ENCODE assay signal across 20 cellular contexts in genomic region chr12:86826051-86826450, GRCh38.
"Had no signal": no experiment of that assay in that cellular context is flagged by ENCODE, and none has a peak within 500 bp of the region (broad histone marks: within the 10 kb centered on the region; RNA-seq: fewer than 3 reads in every experiment).

No MANE protein-coding gene starts in this region.

- H3K79me2 ChIP-seq: hepatocyte had no signal

- H3K27ac ChIP-seq: dorsolateral prefrontal cortex, hepatocyte, sigmoid colon, suprapubic skin, thyroid gland had no signal

- H3K36me3 Mint-ChIP-seq: naive B cell; stimulated activated effector memory CD8-positive, alpha-beta T cell treated with anti-CD3 and anti-CD28 coated beads, Interleukin-12 subunit alpha, Interleukin-12 subunit beta, amount 100 ng/mL, for 72 hours; type B pancreatic cell had no signal

- ATAC-seq: left colon; stimulated activated effector memory CD8-positive, alpha-beta T cell treated with anti-CD3 and anti-CD28 coated beads, Interleukin-12 subunit alpha, Interleukin-12 subunit beta, amount 100 ng/mL, for 72 hours; stimulated activated naive CD8-positive, alpha-beta T cell treated with anti-CD3 and anti-CD28 coated beads, Interleukin-15, Interleukin-2, amounts not matched to agents 100 U/mL and 50 U/mL, for 24 hours had no signal

- H3K27ac Mint-ChIP-seq: naive B cell; nephron; stimulated activated effector memory CD8-positive, alpha-beta T cell treated with anti-CD3 and anti-CD28 coated beads, Interleukin-12 subunit alpha, Interleukin-12 subunit beta, amount 100 ng/mL, for 72 hours; type B pancreatic cell had no signal

- H3K4me3 Mint-ChIP-seq: naive B cell; nephron; stimulated activated effector memory CD8-positive, alpha-beta T cell treated with anti-CD3 and anti-CD28 coated beads, Interleukin-12 subunit alpha, Interleukin-12 subunit beta, amount 100 ng/mL, for 72 hours; type B pancreatic cell had no signal

- H3K27me3 ChIP-seq: dorsolateral prefrontal cortex, hepatocyte, sigmoid colon, suprapubic skin, thyroid gland had no signal

- H3K9me3 Mint-ChIP-seq: nephron, type B pancreatic cell had no signal

- DNase-seq: cortex of kidney; dorsolateral prefrontal cortex; effector CD8-positive, alpha-beta T cell; foreskin melanocyte; head of caudate nucleus; left colon; mesendoderm; naive B cell; posterior cingulate gyrus; sigmoid colon; small intestine; stimulated activated CD4-positive, alpha-beta T cell treated with anti-CD3 and anti-CD28 coated beads, Interleukin-2, amount 100 ng/mL, for 48 hours; stimulated activated CD8-positive, alpha-beta memory T cell treated with anti-CD3 and anti-CD28 coated beads, Interleukin-4, amount 100 ng/mL, for 48 hours; stimulated activated naive CD8-positive, alpha-beta T cell treated with anti-CD3 and anti-CD28 coated beads, Interleukin-15, Interleukin-2, amounts not matched to agents 100 U/mL and 50 U/mL, for 24 hours; thyroid gland had no signal

- H3K4me2 ChIP-seq: hepatocyte had no signal

- H3K4me1 ChIP-seq: sigmoid colon, suprapubic skin, thyroid gland had no signal

- H2AFZ ChIP-seq: hepatocyte had no signal

- H3K4me1 Mint-ChIP-seq: naive B cell; nephron; stimulated activated effector memory CD8-positive, alpha-beta T cell treated with anti-CD3 and anti-CD28 coated beads, Interleukin-12 subunit alpha, Interleukin-12 subunit beta, amount 100 ng/mL, for 72 hours had no signal

- H3K36me3 ChIP-seq: sigmoid colon, suprapubic skin, thyroid gland had no signal

- H3K4me3 ChIP-seq: dorsolateral prefrontal cortex, hepatocyte, sigmoid colon, suprapubic skin, thyroid gland had no signal

- H3K27me3 Mint-ChIP-seq: naive B cell, type B pancreatic cell had no signal

- H3K9me3 ChIP-seq: sigmoid colon, suprapubic skin, thyroid gland had no signal
